ENCODE assay signal across 15 cellular contexts in the genomic region with DNA sequence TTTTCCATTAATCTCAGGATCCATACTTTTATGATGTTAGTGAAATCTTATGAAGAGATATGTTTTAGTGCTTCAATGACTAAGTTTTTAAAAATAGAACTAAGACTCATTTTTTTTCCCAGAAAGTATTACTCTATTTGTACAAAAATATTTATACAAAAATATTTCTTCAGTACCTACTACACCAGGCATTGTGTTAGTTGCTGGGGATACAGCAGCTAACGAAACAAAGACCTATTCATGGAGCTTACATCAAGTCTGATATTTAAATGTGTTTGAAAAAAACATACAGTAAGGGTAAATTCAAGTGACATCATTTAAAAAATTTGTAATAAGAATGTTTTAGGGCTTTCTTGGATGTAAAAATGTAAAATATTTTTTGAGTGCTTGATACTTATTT. TPM values are rescaled to one million over a fixed set of nuclear protein-coding genes. Genes with fewer than 3 reads are reported as not detected.
DNase-seq lines count a peak whose midpoint lies in the region; ATAC-seq and TF ChIP-seq lines count a peak whose summit lies in the region.
"Had no signal": no experiment of that assay in that cellular context is flagged by ENCODE, and none has a peak within 500 bp of the region (broad histone marks: within the 10 kb centered on the region; RNA-seq: fewer than 3 reads in every experiment).

No MANE protein-coding gene starts in this region.

- no peaks in the 10 kb centered on the region for H3K27me3 ChIP-seq in tibial artery

- H3K9me3 ChIP-seq in tibial artery = no peaks in the 10 kb centered on the region

- no peaks in the 10 kb centered on the region for H3K36me3 ChIP-seq in tibial artery

- no peak for TF ChIP-seq CTCF in tibial artery (IDR thresholded peaks at IDR 0.05)

- H3K4me3 ChIP-seq in tibial artery = no peak overlapping the region

- H3K4me1 ChIP-seq in tibial artery = peaks cover 0 to 98% (median 37%) of the 10 kb centered on the region in 4 donors

- ATAC-seq in HG03439 (IDR thresholded peaks at IDR 0.05; ENCODE audit: unreplicated experiment) (no peak), GM21619 (IDR thresholded peaks at IDR 0.05; ENCODE audit: unreplicated experiment) (no peak)

- DNase-seq in SK-MEL-5 (ENCODE audit: low read depth, low spot score) (peak; percentile 36), dermis microvascular lymphatic vessel endothelial cell (ENCODE audit: low read depth in 2 of 2) (peak; percentile 40 to 74), iris pigment epithelial cell (ENCODE audit: low read depth) (peak; percentile 20), tibial artery (no peak), AG20443 (ENCODE audit: low spot score) (no peak)
- DNase-seq: activated CD4-positive, alpha-beta T cell treated with anti-CD3 and anti-CD28 coated beads for 1 hour; activated naive CD8-positive, alpha-beta T cell treated with anti-CD3 and anti-CD28 coated beads, Interleukin-2, amount 10 ng/mL, durations not matched to agents 7 days and 5 days; CD8-positive, alpha-beta memory T cell; mesendoderm; NCI-H2029 treated with DMSO at 0.1 percent for 48 hours; NCI-H748 treated with DMSO at 0.1 percent for 48 hours; occipital lobe had no signal

- in situ Hi-C loops in SK-MEL-5 (cut with HindIII; ENCODE audit: low pct_unique_long_range_greater_than_20kb, low sequenced_read_pairs) = no loop called here

- intact Hi-C loops in tibial artery (cut with DNase I; ENCODE audit: low total_unique reads) = no loop called here

- H3K27ac ChIP-seq in tibial artery = peak overlapping the region; percentile 52 to 64
- H3K27ac ChIP-seq: HL-60 had no signal

RNA-seq across cellular contexts. Expression of gene VAPA, which starts 11.6 kb away (rescaled TPM):
- total RNA-seq in SK-MEL-5 (2014; rRNA removed; shearing (Covaris generic)) = 329 and 333 TPM in 2 replicates
- 186 and 227 TPM in 2 replicates for polyA plus RNA-seq in SK-MEL-5 (2015; cell fraction: cytosol; rRNA removed)
- polyA plus RNA-seq in SK-MEL-5 (2015; cell fraction: nucleus; rRNA removed) = 53.8 and 54.1 TPM in 2 replicates
- 137 and 172 TPM in 2 replicates for total RNA-seq in dermis microvascular lymphatic vessel endothelial cell

RNA-seq across cellular contexts. Expression of gene TXNDC2, which starts 39.6 kb away (rescaled TPM):
- not detected in 2 replicates for total RNA-seq in SK-MEL-5 (2014; rRNA removed; shearing (Covaris generic))
- not detected in 2 replicates for polyA plus RNA-seq in SK-MEL-5 (2015; cell fraction: cytosol; rRNA removed)
- polyA plus RNA-seq in SK-MEL-5 (2015; cell fraction: nucleus; rRNA removed) = not detected in 2 replicates
- under 0.01 TPM in 1 of 2 replicates, not detected in the other for total RNA-seq in dermis microvascular lymphatic vessel endothelial cell
- total RNA-seq: activated naive CD8-positive, alpha-beta T cell treated with anti-CD3 and anti-CD28 coated beads, Interleukin-2, amount 10 ng/mL, durations not matched to agents 7 days and 5 days; CD8-positive, alpha-beta memory T cell; occipital lobe had no signal
- polyA plus RNA-seq: CD8-positive, alpha-beta memory T cell had no signal

Comparison
In these comparisons a context has a peak if more than half of its experiments do, and no peak if none do; other contexts are left out.
1. DNase-seq: peak in SK-MEL-5 (single experiment), dermis microvascular lymphatic vessel endothelial cell (2 of 2) and iris pigment epithelial cell (single experiment); none in tibial artery (0 of 2) and AG20443 (single experiment).